In the genomic region with DNA sequence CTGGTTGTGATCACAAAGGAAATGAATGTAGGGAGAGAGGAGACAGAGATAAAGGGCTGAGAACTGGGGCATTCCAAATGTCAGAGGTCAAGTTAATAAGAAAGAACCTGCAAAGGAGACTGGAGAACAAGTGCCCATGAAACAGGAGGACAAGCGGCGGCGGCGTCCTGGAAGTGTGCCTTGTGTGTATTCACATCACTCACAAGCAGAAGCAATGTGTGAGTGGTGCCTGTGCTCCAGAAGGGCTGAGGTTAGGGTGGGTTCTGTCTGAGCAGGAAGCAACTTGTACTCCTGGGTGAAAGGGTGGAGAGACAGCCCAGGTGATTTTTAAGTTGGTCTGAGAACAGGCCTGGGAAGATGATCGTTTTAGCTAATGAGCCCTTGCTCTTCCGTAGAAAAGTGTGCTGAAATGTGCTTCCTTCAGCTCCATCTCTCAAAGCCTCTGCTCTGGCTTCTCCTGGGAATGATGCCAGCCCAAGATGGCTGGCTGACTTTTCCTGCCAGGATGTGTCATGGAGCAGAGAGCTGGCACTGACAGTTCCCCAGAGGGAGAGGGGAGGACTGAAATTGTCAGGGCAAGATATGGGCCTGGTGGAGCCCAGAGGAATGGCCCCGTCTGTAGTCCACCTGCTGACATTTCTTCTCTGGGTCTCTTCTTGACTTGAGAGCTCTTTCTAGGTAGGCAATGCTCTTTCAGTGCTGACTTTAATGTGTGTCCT, we compare ENCODE assay signal across 10 cellular contexts. TPM values are rescaled to one million over a fixed set of nuclear protein-coding genes. Genes with fewer than 3 reads are reported as not detected.
A peak's percentile ranks its signal among the peaks of the same experiment; 100 is the strongest.
DNase-seq lines count a peak whose midpoint lies in the region; ATAC-seq and TF ChIP-seq lines count a peak whose summit lies in the region.
"Had no signal": no experiment of that assay in that cellular context is flagged by ENCODE, and none has a peak within 500 bp of the region (broad histone marks: within the 10 kb centered on the region; RNA-seq: fewer than 3 reads in every experiment).

No MANE protein-coding gene starts in this region.

- no peaks in the 10 kb centered on the region for H3K79me1 ChIP-seq in neuronal stem cell (ENCODE audit: low read depth, low read length)

- no peak overlapping the region for H3K23ac ChIP-seq in neuronal stem cell (ENCODE audit: low read depth, low read length, poor library complexity)

- peak; percentile 25 for DNase-seq in NCI-H1694 treated with DMSO at 0.1 percent for 48 hours (lab: John Stamatoyannopoulos, UW)
- peak in 8 of 10 donors; percentile 46 to 79 (median 70) for DNase-seq in dorsolateral prefrontal cortex
- DNase-seq in neuronal stem cell (ENCODE audit: low spot score): no peak
- no peak for DNase-seq in CD4-positive, alpha-beta memory T cell
- DNase-seq in effector memory CD4-positive, alpha-beta T cell: no peak
- DNase-seq: central memory CD4-positive, alpha-beta T cell had no signal

- no peak overlapping the region for H4K8ac ChIP-seq in neuronal stem cell (ENCODE audit: low read depth, low read length)

- no peak for TF ChIP-seq CTCF in C4-2B (conservative IDR thresholded peaks at IDR 0.05)
- TF ChIP-seq CTCF in dorsolateral prefrontal cortex (IDR thresholded peaks at IDR 0.05 in 54 of 56, conservative IDR thresholded peaks at IDR 0.05 in 2 of 56; ENCODE audit: low read depth in 1 of 56, partially characterized antibody in 56 of 56): no peak

- H3K4me3 Mint-ChIP-seq in CD4-positive, alpha-beta memory T cell: no peak overlapping the region

- no peaks in the 10 kb centered on the region for H3K36me3 ChIP-seq in neuronal stem cell (replicated peaks in 1 of 2; ENCODE audit: control insufficient read depth in 2 of 2, insufficient read depth in 2 of 2, low read length in 2 of 2)
- H3K36me3 ChIP-seq in CD4-positive, alpha-beta memory T cell (ENCODE audit: insufficient read depth, low read length): no peaks in the 10 kb centered on the region
- H3K36me3 ChIP-seq in effector memory CD4-positive, alpha-beta T cell (ENCODE audit: control insufficient read depth, insufficient read depth, low read length): no peaks in the 10 kb centered on the region

- H3K4me3 ChIP-seq in dorsolateral prefrontal cortex: no peak overlapping the region
- H3K4me3 ChIP-seq in neuronal stem cell (ENCODE audit: low read length in 2 of 2): no peak overlapping the region
- no peak overlapping the region for H3K4me3 ChIP-seq in CD4-positive, alpha-beta memory T cell (ENCODE audit: low read length in 2 of 2)
- H3K4me3 ChIP-seq in effector memory CD4-positive, alpha-beta T cell (ENCODE audit: insufficient read depth, low read depth, low read length, poor library complexity, severe bottlenecking): no peak overlapping the region

- no peak overlapping the region for H2AFZ ChIP-seq in neuronal stem cell (ENCODE audit: low read length)

- H2BK5ac ChIP-seq in neuronal stem cell (ENCODE audit: low read length): no peak overlapping the region

- no peaks in the 10 kb centered on the region for H3K4me1 ChIP-seq in neuronal stem cell (ENCODE audit: control insufficient read depth in 2 of 2, insufficient read depth in 1 of 2, low read depth in 1 of 2, low read length in 2 of 2)
- H3K4me1 ChIP-seq in CD4-positive, alpha-beta memory T cell (ENCODE audit: insufficient read depth, low read length): no peaks in the 10 kb centered on the region
- no peaks in the 10 kb centered on the region for H3K4me1 ChIP-seq in effector memory CD4-positive, alpha-beta T cell (ENCODE audit: control insufficient read depth, insufficient read depth, low read length, poor library complexity, severe bottlenecking)

- H3K9me3 Mint-ChIP-seq in CD4-positive, alpha-beta memory T cell: no peaks in the 10 kb centered on the region

- H4K91ac ChIP-seq in neuronal stem cell (ENCODE audit: low read depth, low read length, poor library complexity): no peak overlapping the region

- POLR2A ChIA-PET in CD4-positive, alpha-beta memory T cell (lab: Charles Lee; ENCODE audit: partially characterized antibody): no interaction called here

- no peak overlapping the region for H3K27ac Mint-ChIP-seq in CD4-positive, alpha-beta memory T cell

- peak overlapping the region; percentile 31 for H3K27ac ChIP-seq in C4-2B
- peak overlapping the region in 45 of 59 donors; percentile 0 to 80 (median 47) for H3K27ac ChIP-seq in dorsolateral prefrontal cortex
- H3K27ac ChIP-seq in neuronal stem cell (replicated peaks; ENCODE audit: low read length): no peak overlapping the region
- H3K27ac ChIP-seq in CD4-positive, alpha-beta memory T cell (ENCODE audit: low read depth, low read length): no peak overlapping the region
- no peak overlapping the region for H3K27ac ChIP-seq in effector memory CD4-positive, alpha-beta T cell (ENCODE audit: insufficient read depth, low read length, poor library complexity, severe bottlenecking)

- H2BK12ac ChIP-seq in neuronal stem cell (ENCODE audit: low read length): no peak overlapping the region

- H3K27me3 ChIP-seq in dorsolateral prefrontal cortex (no peaks in the 10 kb centered on the region), neuronal stem cell (ENCODE audit: control insufficient read depth in 3 of 3, insufficient read depth in 3 of 3, low read depth in 1 of 3, low read length in 3 of 3) (peaks cover 0 to 62% (median 9%) of the 10 kb centered on the region in 3 experiments)
- H3K27me3 ChIP-seq in CD4-positive, alpha-beta memory T cell (ENCODE audit: insufficient read depth, low read length): no peaks in the 10 kb centered on the region
- H3K27me3 ChIP-seq in effector memory CD4-positive, alpha-beta T cell (replicated peaks; ENCODE audit: control insufficient read depth, insufficient read depth, low read length, poor library complexity, severe bottlenecking): no peaks in the 10 kb centered on the region

- no peak overlapping the region for H3K4ac ChIP-seq in neuronal stem cell (ENCODE audit: low read length)

- H2BK15ac ChIP-seq in neuronal stem cell (ENCODE audit: low read length): no peak overlapping the region

- H3K9ac ChIP-seq in neuronal stem cell (ENCODE audit: low read depth, low read length, poor library complexity): no peak overlapping the region

- no CpG with 5 or more reads among the region's 7 CpGs for WGBS in neuronal stem cell (ENCODE audit: extremely low coverage in 2 of 2, insufficient read length in 2 of 2, insufficient replicate concordance in 1 of 2), 2 donors

- no peaks in the 10 kb centered on the region for H3K9me3 ChIP-seq in neuronal stem cell (replicated peaks in 1 of 2; ENCODE audit: control insufficient read depth in 2 of 2, insufficient read depth in 1 of 2, low read depth in 1 of 2, low read length in 2 of 2)
- no peaks in the 10 kb centered on the region for H3K9me3 ChIP-seq in CD4-positive, alpha-beta memory T cell (ENCODE audit: control insufficient read depth in 1 of 2, low read length in 2 of 2)
- no peaks in the 10 kb centered on the region for H3K9me3 ChIP-seq in effector memory CD4-positive, alpha-beta T cell (ENCODE audit: control insufficient read depth, low read length)

- H3K36me3 Mint-ChIP-seq in CD4-positive, alpha-beta memory T cell: no peaks in the 10 kb centered on the region

- peak overlapping the region; percentile 68 for H3K18ac ChIP-seq in neuronal stem cell (ENCODE audit: low read length)

- no peak overlapping the region for H2AK5ac ChIP-seq in neuronal stem cell (ENCODE audit: low read depth, low read length)

- no peak overlapping the region for H3K14ac ChIP-seq in neuronal stem cell (ENCODE audit: low read length)

- peaks cover 0 to 6% of the 10 kb centered on the region in 2 donors for H3K27me3 Mint-ChIP-seq in CD4-positive, alpha-beta memory T cell

- H3K4me2 ChIP-seq in neuronal stem cell (ENCODE audit: insufficient read depth, low read length, poor library complexity, severe bottlenecking): no peak overlapping the region

- peaks cover 4 to 5% (median 5%) of the 10 kb centered on the region in 4 donors for H3K4me1 Mint-ChIP-seq in CD4-positive, alpha-beta memory T cell

- no peak for ATAC-seq in GM19023 (IDR thresholded peaks at IDR 0.05; ENCODE audit: unreplicated experiment)
- no peak for ATAC-seq in HG03571 (IDR thresholded peaks at IDR 0.05; ENCODE audit: unreplicated experiment)
- ATAC-seq: Panc1 had no signal

- intact Hi-C loops in dorsolateral prefrontal cortex (cut with DNase I): no loop called here
- intact Hi-C loops in CD4-positive, alpha-beta memory T cell (cut with micrococcal nuclease): no loop called here

- CTCF ChIA-PET in CD4-positive, alpha-beta memory T cell (lab: Charles Lee; ENCODE audit: partially characterized antibody): interaction anchor here (1.2 kb wide), 2 partner anchors 14 to 46 kb away, joined by 3 to 6 read pairs; no protein-coding TSS in a partner anchor

- H2BK120ac ChIP-seq in neuronal stem cell (ENCODE audit: low read depth, low read length): no peak overlapping the region

RNA-seq across cellular contexts. Expression of a gene that starts 25.1 kb away (rescaled TPM):
- 100 to 1,000 TPM in 47 of 120 experiments, 10 to 100 TPM in 73; 49.5 to 154 (median 97.2) TPM for total RNA-seq in dorsolateral prefrontal cortex
- 0.49 TPM for polyA plus RNA-seq in neuronal stem cell (2013, experiment 1 of 2)
- 0.48 TPM for polyA plus RNA-seq in neuronal stem cell (2013, experiment 2 of 2)
- under 1 TPM; 0.52 to 0.89 TPM for total RNA-seq in CD4-positive, alpha-beta memory T cell
- under 1 TPM in 1 of 2 donors, not detected in 1; 0.15 TPM for polyA plus RNA-seq in CD4-positive, alpha-beta memory T cell

RNA-seq across cellular contexts. Expression of a gene that starts 26.8 kb away (rescaled TPM):
- total RNA-seq in dorsolateral prefrontal cortex: 10 to 100 TPM; 26.2 to 55.9 (median 35.6) TPM
- 18.4 TPM for polyA plus RNA-seq in neuronal stem cell (2013, experiment 1 of 2)
- polyA plus RNA-seq in neuronal stem cell (2013, experiment 2 of 2): 19.2 TPM
- 10 to 100 TPM; 78.0 to 81.1 TPM for total RNA-seq in CD4-positive, alpha-beta memory T cell
- 10 to 100 TPM; 17.9 to 20.4 TPM for polyA plus RNA-seq in CD4-positive, alpha-beta memory T cell

Comparison
In these comparisons a context has a peak if more than half of its experiments do, and no peak if none do; other contexts are left out.
1. H3K27ac ChIP-seq: peak in C4-2B (single experiment) and dorsolateral prefrontal cortex (45 of 59); none in neuronal stem cell (single experiment), CD4-positive, alpha-beta memory T cell (single experiment) and effector memory CD4-positive, alpha-beta T cell (single experiment).
2. DNase-seq: peak in NCI-H1694 treated with DMSO at 0.1 percent for 48 hours (single experiment) and dorsolateral prefrontal cortex (8 of 10); none in neuronal stem cell (single experiment), CD4-positive, alpha-beta memory T cell (0 of 5) and effector memory CD4-positive, alpha-beta T cell (0 of 3).
3. RNA of a gene that starts 25.1 kb away (total RNA-seq): 49.5 to 154 TPM in dorsolateral prefrontal cortex; 0.52 to 0.89 TPM in CD4-positive, alpha-beta memory T cell; every median in the first group is over 10 times any median in the second.